ENCODE assay signal across 18 cellular contexts in the genomic region with DNA sequence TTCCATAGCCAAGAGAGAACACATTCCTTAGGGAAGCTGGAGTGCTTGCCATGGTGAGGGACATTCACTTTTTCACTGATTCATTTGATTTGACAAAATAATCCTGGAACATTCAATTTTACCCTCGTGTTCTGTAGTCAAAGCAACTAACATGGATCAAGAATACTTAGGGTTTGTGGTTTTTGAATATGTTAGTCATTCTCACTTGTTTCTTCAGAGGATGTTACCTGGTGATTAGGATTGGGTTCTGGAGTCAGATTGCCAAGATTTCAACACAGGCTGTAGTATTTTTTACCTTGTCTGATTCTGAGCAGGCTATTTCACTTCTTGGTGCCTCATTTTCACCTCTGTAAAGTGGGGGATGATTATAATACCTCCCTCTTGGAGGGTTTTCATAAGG.
"Had no signal": no experiment of that assay in that cellular context is flagged by ENCODE, and none has a peak within 500 bp of the region (broad histone marks: within the 10 kb centered on the region; RNA-seq: fewer than 3 reads in every experiment).

No MANE protein-coding gene starts in this region.

- H3K9me3 ChIP-seq: sigmoid colon, upper lobe of right lung had no signal

- ATAC-seq: activated CD8-positive, alpha-beta memory T cell treated with anti-CD3 and anti-CD28 coated beads, Interleukin-2, amount 10 ng/mL, durations not matched to agents 7 days and 5 days; naive thymus-derived CD4-positive, alpha-beta T cell; stimulated activated naive B cell treated with anti-CD40 and anti-IgM and Interleukin-4, amounts not matched to agents 10 μg/mL and 1 μg/mL and 100 μg/mL, for 72 hours; T-cell; upper lobe of right lung had no signal

- H3K27ac ChIP-seq: epithelial cell of prostate, left ventricle myocardium inferior, neural progenitor cell, sigmoid colon, spleen, upper lobe of right lung had no signal

- H3K4me1 ChIP-seq: left ventricle myocardium inferior, neural progenitor cell, sigmoid colon, spleen, upper lobe of right lung had no signal

- H3K27me3 ChIP-seq: neural progenitor cell, sigmoid colon, spleen, upper lobe of right lung had no signal

- DNase-seq: activated B cell treated with CpG ODN at 0.5 μM for 24 hours; activated CD4-positive, alpha-beta memory T cell treated with anti-CD3 and anti-CD28 coated beads for 36 hours; activated CD4-positive, alpha-beta T cell treated with anti-CD3 and anti-CD28 coated beads for 4 hours; activated CD8-positive, alpha-beta memory T cell treated with anti-CD3 and anti-CD28 coated beads, Interleukin-2, amount 10 ng/mL, durations not matched to agents 7 days and 5 days; activated naive CD4-positive, alpha-beta T cell; activated naive CD8-positive, alpha-beta T cell treated with anti-CD3 and anti-CD28 coated beads for 36 hours; foreskin melanocyte; kidney; left ventricle myocardium inferior; naive thymus-derived CD4-positive, alpha-beta T cell; sigmoid colon; spleen; stimulated activated CD4-positive, alpha-beta T cell treated with anti-CD3 and anti-CD28 coated beads, Interleukin-4, amount 100 ng/mL, for 4 hours; stimulated activated naive B cell treated with anti-CD40 and anti-IgM and Interleukin-4, amounts not matched to agents 10 μg/mL and 1 μg/mL and 100 μg/mL, for 72 hours; T-cell; upper lobe of right lung had no signal

- H3K36me3 ChIP-seq: left ventricle myocardium inferior, neural progenitor cell, sigmoid colon, spleen, upper lobe of right lung had no signal

- H3K4me3 ChIP-seq: left ventricle myocardium inferior, neural progenitor cell, sigmoid colon, spleen, upper lobe of right lung had no signal
